20 cellular contexts compared by ENCODE assay signal in the genomic region with DNA sequence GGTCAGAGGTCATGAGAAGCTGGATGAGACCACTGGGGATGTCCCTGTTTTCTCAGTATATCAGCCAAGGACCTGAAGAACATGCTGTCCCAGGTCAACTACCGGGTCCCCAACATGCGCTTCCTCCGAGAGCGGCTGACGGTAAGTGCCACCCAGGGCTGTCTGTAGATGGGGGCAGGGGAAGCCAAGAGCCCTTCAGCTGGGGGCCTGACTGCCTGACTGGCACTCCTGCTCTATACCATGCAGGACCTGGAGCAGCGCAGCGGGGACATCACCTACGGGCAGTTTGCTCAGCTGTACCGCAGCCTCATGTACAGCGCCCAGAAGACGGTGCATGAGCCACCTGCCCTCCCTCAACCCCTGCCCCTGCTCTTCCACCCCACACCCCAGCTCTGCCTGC. TPM values are rescaled to one million over a fixed set of nuclear protein-coding genes. Genes with fewer than 3 reads are reported as not detected.
DNase-seq lines count a peak whose midpoint lies in the region; ATAC-seq and TF ChIP-seq lines count a peak whose summit lies in the region.
"Had no signal": no experiment of that assay in that cellular context is flagged by ENCODE, and none has a peak within 500 bp of the region (broad histone marks: within the 10 kb centered on the region; RNA-seq: fewer than 3 reads in every experiment).

No MANE protein-coding gene starts in this region.

- H3K27me3 Mint-ChIP-seq in activated CD4-positive, alpha-beta T cell treated with anti-CD3 and anti-CD28 coated beads for 36 hours, result no peaks in the 10 kb centered on the region
- no peaks in the 10 kb centered on the region for H3K27me3 Mint-ChIP-seq in activated naive CD8-positive, alpha-beta T cell

- H3K27ac ChIP-seq in C4-2B (0 out of 2 replicates have a peak overlapping the region, but pooled peaks have one; percentile 5), layer of hippocampus (ENCODE audit: low read depth, low read length) (peak overlapping the region; percentile 68)
- H3K27ac ChIP-seq: foreskin keratinocyte, prostate gland, SK-N-MC had no signal

- H3K9me3 Mint-ChIP-seq in activated CD4-positive, alpha-beta T cell treated with anti-CD3 and anti-CD28 coated beads for 36 hours (ENCODE audit: low read depth), result no peaks in the 10 kb centered on the region
- no peaks in the 10 kb centered on the region for H3K9me3 Mint-ChIP-seq in activated naive CD8-positive, alpha-beta T cell (ENCODE audit: low read depth)

- intact Hi-C loops in activated CD4-positive, alpha-beta T cell treated with anti-CD3 and anti-CD28 coated beads for 36 hours (cut with DNase I, micrococcal nuclease), result no loop called here

- peaks cover 76% of the 10 kb centered on the region for H3K36me3 Mint-ChIP-seq in activated CD4-positive, alpha-beta T cell treated with anti-CD3 and anti-CD28 coated beads for 36 hours (ENCODE audit: low read depth)
- H3K36me3 Mint-ChIP-seq in activated naive CD8-positive, alpha-beta T cell, result peaks cover 20% of the 10 kb centered on the region

- no peak overlapping the region for H3K4me3 Mint-ChIP-seq in activated CD4-positive, alpha-beta T cell treated with anti-CD3 and anti-CD28 coated beads for 36 hours
- H3K4me3 Mint-ChIP-seq in activated naive CD8-positive, alpha-beta T cell, result peak overlapping the region; percentile 53

- no peak for TF ChIP-seq CTCF in C4-2B (conservative IDR thresholded peaks at IDR 0.05)

- no peaks in the 10 kb centered on the region for H3K27me3 ChIP-seq in layer of hippocampus (ENCODE audit: control insufficient read depth, insufficient read depth, low read length)
- H3K27me3 ChIP-seq: foreskin keratinocyte had no signal

- no peak for ATAC-seq in activated CD4-positive, alpha-beta T cell treated with anti-CD3 and anti-CD28 coated beads for 36 hours
- no peak for ATAC-seq in HG03135 (IDR thresholded peaks at IDR 0.05; ENCODE audit: unreplicated experiment)
- ATAC-seq: foreskin keratinocyte, GM12878 had no signal

- POLR2A ChIA-PET in activated CD4-positive, alpha-beta T cell treated with anti-CD3 and anti-CD28 coated beads for 36 hours (lab: Charles Lee), result no interaction called here

- DNase-seq in activated CD4-positive, alpha-beta T cell treated with anti-CD3 and anti-CD28 coated beads for 36 hours, result no peak
- DNase-seq in activated CD4-positive, alpha-beta T cell treated with anti-CD3 and anti-CD28 coated beads, Interleukin-2, amount 50 U/mL, for 4 hours, result no peak
- DNase-seq in retina (no peak), islet precursor cell (no peak)
- DNase-seq: 8988T; DND-41; erythroblast; foreskin keratinocyte; KBM-7; NCI-H2171 treated with DMSO at 0.1 percent for 48 hours; NCI-H524 treated with DMSO at 0.1 percent for 48 hours; stimulated activated CD4-positive, alpha-beta T cell treated with anti-CD3 and anti-CD28 coated beads, Interleukin-1b, Interleukin-23, amount 100 ng/mL, for 48 hours; T-helper 9 cell had no signal

- CTCF ChIA-PET in activated CD4-positive, alpha-beta T cell treated with anti-CD3 and anti-CD28 coated beads for 36 hours (lab: Charles Lee), result interaction anchor here (0.9 kb wide), 1 partner anchor 70 kb away, joined by 3 read pairs; no protein-coding TSS in a partner anchor

- H3K4me1 Mint-ChIP-seq in activated CD4-positive, alpha-beta T cell treated with anti-CD3 and anti-CD28 coated beads for 36 hours, result peaks cover 59% of the 10 kb centered on the region
- H3K4me1 Mint-ChIP-seq in activated naive CD8-positive, alpha-beta T cell (ENCODE audit: low read depth), result peaks cover 83% of the 10 kb centered on the region

- H3K27ac Mint-ChIP-seq in activated CD4-positive, alpha-beta T cell treated with anti-CD3 and anti-CD28 coated beads for 36 hours, result peak overlapping the region; percentile 72
- peak overlapping the region; percentile 81 for H3K27ac Mint-ChIP-seq in activated naive CD8-positive, alpha-beta T cell

RNA-seq across cellular contexts. Expression of a gene that starts 25.1 kb away (rescaled TPM):
- 100 to 1,000 TPM; 185 to 230 TPM for total RNA-seq in activated CD4-positive, alpha-beta T cell treated with anti-CD3 and anti-CD28 coated beads for 36 hours
